ENCODE assay signal across 1 cellular context in the genomic region with DNA sequence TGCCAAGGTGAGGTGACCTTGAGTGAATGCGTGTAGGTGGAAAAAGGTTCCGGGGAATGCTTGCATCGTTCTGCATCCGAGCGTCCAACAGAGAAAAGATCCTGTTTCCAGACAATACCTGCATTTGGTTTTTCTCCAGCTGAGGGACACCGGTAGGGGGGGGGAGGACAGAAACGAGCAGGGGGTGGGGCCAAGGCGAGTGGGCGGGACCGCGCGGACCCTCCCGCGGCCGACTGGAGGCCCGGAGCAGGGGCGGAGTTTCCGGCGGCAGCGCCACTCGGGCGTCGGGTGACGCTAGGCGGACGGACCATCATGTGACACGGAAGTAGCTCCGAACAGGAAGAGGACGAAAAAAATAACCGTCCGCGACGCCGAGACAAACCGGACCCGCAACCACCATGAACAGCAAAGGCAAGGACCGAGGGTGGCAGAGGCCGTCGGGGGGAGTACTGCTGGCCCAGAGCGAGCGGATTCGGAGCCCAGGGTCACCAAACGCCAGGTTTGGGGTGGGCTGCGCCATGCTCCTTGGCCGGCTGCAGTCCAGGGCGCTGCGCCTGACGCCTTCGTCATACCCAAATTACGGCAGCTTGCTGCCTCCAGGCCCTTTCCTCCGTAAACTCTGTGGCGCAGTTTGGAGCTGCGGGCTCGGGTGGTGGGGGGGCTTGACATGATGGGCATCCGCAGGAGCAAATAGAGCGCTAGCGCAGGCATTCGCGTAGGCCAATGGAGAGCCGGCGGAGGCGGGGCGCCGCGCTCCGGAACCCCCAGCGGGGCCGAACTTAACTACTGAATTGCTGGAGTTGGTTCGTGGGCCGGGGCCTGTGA.
TF ChIP-seq lines count a peak whose summit lies in the region.

A gene with protein sequence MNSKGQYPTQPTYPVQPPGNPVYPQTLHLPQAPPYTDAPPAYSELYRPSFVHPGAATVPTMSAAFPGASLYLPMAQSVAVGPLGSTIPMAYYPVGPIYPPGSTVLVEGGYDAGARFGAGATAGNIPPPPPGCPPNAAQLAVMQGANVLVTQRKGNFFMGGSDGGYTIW (plus strand): TSS at position 317 of the 825 bp plus-strand sequence. CDS start 82 bp downstream, at position 399.

TF ChIP-seq in SK-N-SH, 30 proteins besides CTCF, POLR2A, EP300 and RAD21 (continued from another document):
- TF ChIP-seq, protein P1, sequence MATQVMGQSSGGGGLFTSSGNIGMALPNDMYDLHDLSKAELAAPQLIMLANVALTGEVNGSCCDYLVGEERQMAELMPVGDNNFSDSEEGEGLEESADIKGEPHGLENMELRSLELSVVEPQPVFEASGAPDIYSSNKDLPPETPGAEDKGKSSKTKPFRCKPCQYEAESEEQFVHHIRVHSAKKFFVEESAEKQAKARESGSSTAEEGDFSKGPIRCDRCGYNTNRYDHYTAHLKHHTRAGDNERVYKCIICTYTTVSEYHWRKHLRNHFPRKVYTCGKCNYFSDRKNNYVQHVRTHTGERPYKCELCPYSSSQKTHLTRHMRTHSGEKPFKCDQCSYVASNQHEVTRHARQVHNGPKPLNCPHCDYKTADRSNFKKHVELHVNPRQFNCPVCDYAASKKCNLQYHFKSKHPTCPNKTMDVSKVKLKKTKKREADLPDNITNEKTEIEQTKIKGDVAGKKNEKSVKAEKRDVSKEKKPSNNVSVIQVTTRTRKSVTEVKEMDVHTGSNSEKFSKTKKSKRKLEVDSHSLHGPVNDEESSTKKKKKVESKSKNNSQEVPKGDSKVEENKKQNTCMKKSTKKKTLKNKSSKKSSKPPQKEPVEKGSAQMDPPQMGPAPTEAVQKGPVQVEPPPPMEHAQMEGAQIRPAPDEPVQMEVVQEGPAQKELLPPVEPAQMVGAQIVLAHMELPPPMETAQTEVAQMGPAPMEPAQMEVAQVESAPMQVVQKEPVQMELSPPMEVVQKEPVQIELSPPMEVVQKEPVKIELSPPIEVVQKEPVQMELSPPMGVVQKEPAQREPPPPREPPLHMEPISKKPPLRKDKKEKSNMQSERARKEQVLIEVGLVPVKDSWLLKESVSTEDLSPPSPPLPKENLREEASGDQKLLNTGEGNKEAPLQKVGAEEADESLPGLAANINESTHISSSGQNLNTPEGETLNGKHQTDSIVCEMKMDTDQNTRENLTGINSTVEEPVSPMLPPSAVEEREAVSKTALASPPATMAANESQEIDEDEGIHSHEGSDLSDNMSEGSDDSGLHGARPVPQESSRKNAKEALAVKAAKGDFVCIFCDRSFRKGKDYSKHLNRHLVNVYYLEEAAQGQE (IDR thresholded peaks at IDR 0.05; ENCODE audit: low read depth, low read length), result no peak
- TF ChIP-seq CHD2 (IDR thresholded peaks at IDR 0.05; ENCODE audit: low read length, partially characterized antibody), result peak; percentile 86
- TF ChIP-seq, protein P2, sequence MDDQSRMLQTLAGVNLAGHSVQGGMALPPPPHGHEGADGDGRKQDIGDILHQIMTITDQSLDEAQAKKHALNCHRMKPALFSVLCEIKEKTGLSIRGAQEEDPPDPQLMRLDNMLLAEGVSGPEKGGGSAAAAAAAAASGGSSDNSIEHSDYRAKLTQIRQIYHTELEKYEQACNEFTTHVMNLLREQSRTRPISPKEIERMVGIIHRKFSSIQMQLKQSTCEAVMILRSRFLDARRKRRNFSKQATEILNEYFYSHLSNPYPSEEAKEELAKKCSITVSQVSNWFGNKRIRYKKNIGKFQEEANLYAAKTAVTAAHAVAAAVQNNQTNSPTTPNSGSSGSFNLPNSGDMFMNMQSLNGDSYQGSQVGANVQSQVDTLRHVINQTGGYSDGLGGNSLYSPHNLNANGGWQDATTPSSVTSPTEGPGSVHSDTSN (IDR thresholded peaks at IDR 0.05), result peak; percentile 100
- peak; percentile 67 for TF ChIP-seq TAF1 (IDR thresholded peaks at IDR 0.05; ENCODE audit: borderline replicate concordance, low read depth, low read length)
- TF ChIP-seq, protein P3, sequence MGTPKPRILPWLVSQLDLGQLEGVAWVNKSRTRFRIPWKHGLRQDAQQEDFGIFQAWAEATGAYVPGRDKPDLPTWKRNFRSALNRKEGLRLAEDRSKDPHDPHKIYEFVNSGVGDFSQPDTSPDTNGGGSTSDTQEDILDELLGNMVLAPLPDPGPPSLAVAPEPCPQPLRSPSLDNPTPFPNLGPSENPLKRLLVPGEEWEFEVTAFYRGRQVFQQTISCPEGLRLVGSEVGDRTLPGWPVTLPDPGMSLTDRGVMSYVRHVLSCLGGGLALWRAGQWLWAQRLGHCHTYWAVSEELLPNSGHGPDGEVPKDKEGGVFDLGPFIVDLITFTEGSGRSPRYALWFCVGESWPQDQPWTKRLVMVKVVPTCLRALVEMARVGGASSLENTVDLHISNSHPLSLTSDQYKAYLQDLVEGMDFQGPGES (IDR thresholded peaks at IDR 0.05; ENCODE audit: low read depth, low read length), result peak; percentile 87
- peak; percentile 98 for TF ChIP-seq ELF1 (IDR thresholded peaks at IDR 0.05)
- TF ChIP-seq GATA2 (CRISPR knock-in tag; IDR thresholded peaks at IDR 0.05), result no peak
- TF ChIP-seq EZH2phosphoT487 (IDR thresholded peaks at IDR 0.05; ENCODE audit: borderline replicate concordance, low read depth), result no peak
- TF ChIP-seq, protein P4, sequence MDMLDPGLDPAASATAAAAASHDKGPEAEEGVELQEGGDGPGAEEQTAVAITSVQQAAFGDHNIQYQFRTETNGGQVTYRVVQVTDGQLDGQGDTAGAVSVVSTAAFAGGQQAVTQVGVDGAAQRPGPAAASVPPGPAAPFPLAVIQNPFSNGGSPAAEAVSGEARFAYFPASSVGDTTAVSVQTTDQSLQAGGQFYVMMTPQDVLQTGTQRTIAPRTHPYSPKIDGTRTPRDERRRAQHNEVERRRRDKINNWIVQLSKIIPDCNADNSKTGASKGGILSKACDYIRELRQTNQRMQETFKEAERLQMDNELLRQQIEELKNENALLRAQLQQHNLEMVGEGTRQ (IDR thresholded peaks at IDR 0.05; ENCODE audit: borderline replicate concordance, low read depth, low read length), result peak; percentile 81
- TF ChIP-seq MEF2A (IDR thresholded peaks at IDR 0.05; ENCODE audit: borderline replicate concordance, low read depth), result no peak
- TF ChIP-seq, protein P5, sequence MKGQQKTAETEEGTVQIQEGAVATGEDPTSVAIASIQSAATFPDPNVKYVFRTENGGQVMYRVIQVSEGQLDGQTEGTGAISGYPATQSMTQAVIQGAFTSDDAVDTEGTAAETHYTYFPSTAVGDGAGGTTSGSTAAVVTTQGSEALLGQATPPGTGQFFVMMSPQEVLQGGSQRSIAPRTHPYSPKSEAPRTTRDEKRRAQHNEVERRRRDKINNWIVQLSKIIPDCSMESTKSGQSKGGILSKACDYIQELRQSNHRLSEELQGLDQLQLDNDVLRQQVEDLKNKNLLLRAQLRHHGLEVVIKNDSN (IDR thresholded peaks at IDR 0.05; ENCODE audit: borderline replicate concordance, low read depth), result peak; percentile 96
- TF ChIP-seq YY1 (IDR thresholded peaks at IDR 0.05; ENCODE audit: low read depth), result 0 out of 2 replicates have a peak, but pooled peaks have one; percentile 25
- TF ChIP-seq FOSL2 (IDR thresholded peaks at IDR 0.05; ENCODE audit: borderline replicate concordance, low read depth), result no peak
- TF ChIP-seq POLR2AphosphoS5 (IDR thresholded peaks at IDR 0.05; ENCODE audit: low read depth, low read length), result peak; percentile 72
- TF ChIP-seq, protein P6, sequence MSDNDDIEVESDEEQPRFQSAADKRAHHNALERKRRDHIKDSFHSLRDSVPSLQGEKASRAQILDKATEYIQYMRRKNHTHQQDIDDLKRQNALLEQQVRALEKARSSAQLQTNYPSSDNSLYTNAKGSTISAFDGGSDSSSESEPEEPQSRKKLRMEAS (IDR thresholded peaks at IDR 0.05; ENCODE audit: low read depth), result peak; percentile 11; the same call in 1 of the 2 replicates
- peak; percentile 14; the same call in 1 of the 2 replicates for TF ChIP-seq SIN3A (IDR thresholded peaks at IDR 0.05; ENCODE audit: borderline replicate concordance, low read depth, low read length)
